In the genomic region with DNA sequence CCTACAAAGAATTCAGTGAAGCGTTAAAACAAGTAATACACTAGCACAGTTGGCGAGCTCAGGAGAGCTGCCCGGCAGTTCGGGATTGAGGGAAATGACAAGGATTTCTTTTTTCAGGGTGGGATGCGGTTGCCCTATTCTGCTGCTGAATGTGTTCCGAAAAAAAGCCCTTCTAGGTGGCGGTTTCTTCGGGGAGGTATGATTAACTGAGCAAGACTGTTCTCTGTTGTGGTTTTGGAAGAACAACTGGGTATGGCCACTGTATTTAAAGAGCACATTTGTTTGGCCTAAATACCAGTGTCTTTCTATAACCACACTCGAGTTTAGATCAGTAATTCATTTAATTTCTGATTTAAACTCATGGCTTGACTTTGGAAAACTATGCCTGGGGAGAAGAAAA, we compare ENCODE assay signal across 28 cellular contexts.
DNase-seq lines count a peak whose midpoint lies in the region; ATAC-seq and TF ChIP-seq lines count a peak whose summit lies in the region.
"Had no signal": no experiment of that assay in that cellular context is flagged by ENCODE, and none has a peak within 500 bp of the region (broad histone marks: within the 10 kb centered on the region; RNA-seq: fewer than 3 reads in every experiment).

No MANE protein-coding gene starts in this region.

- no peak for ATAC-seq in naive thymus-derived CD8-positive, alpha-beta T cell
- ATAC-seq in HG03439 (IDR thresholded peaks at IDR 0.05; ENCODE audit: unreplicated experiment) (no peak), HG03520 (IDR thresholded peaks at IDR 0.05; ENCODE audit: unreplicated experiment) (no peak), HG02884 (IDR thresholded peaks at IDR 0.05; ENCODE audit: unreplicated experiment) (no peak)
- ATAC-seq: effector memory CD8-positive, alpha-beta T cell; HepG2; left lung; stimulated activated effector memory CD8-positive, alpha-beta T cell treated with anti-CD3 and anti-CD28 coated beads, Interleukin-12 subunit alpha, Interleukin-12 subunit beta, amount 100 ng/mL, for 72 hours had no signal

- DNase-seq in LHCN-M2 (ENCODE audit: low read depth) (peak; percentile 43), astrocyte of the cerebellum (ENCODE audit: low read depth) (peak; percentile 88)
- DNase-seq in naive thymus-derived CD8-positive, alpha-beta T cell: no peak
- DNase-seq: activated CD4-positive, CD25-positive, alpha-beta regulatory T cell; activated effector memory CD4-positive, alpha-beta T cell treated with anti-CD3 and anti-CD28 coated beads, Interleukin-2, amount 50 U/mL, for 16 hours; activated naive CD8-positive, alpha-beta T cell treated with anti-CD3 and anti-CD28 coated beads for 36 hours; activated T-cell treated with anti-CD3 and anti-CD28 coated beads, Interleukin-2, amount 50 U/mL, for 24 hours; anterior cingulate cortex; Calu3; DND-41; effector memory CD8-positive, alpha-beta T cell; glutamatergic neuron; left lung; NCI-H1694; nucleus accumbens; sigmoid colon; SK-N-SH; trophoblast cell had no signal

- peaks cover 3% of the 10 kb centered on the region for H3K27me3 Mint-ChIP-seq in nephron (ENCODE audit: low read depth)
- peaks cover 0 to 2% (median 0%) of the 10 kb centered on the region in 5 donors for H3K27me3 Mint-ChIP-seq in naive thymus-derived CD8-positive, alpha-beta T cell
- H3K27me3 Mint-ChIP-seq: activated naive CD8-positive, alpha-beta T cell treated with anti-CD3 and anti-CD28 coated beads for 36 hours; activated T-cell treated with anti-CD3 and anti-CD28 coated beads, Interleukin-2, amount 50 U/mL, for 24 hours; effector memory CD8-positive, alpha-beta T cell; memory B cell had no signal

- H3K36me3 Mint-ChIP-seq in nephron (ENCODE audit: low read depth): no peaks in the 10 kb centered on the region
- H3K36me3 Mint-ChIP-seq in naive thymus-derived CD8-positive, alpha-beta T cell: no peaks in the 10 kb centered on the region
- H3K36me3 Mint-ChIP-seq: activated naive CD8-positive, alpha-beta T cell treated with anti-CD3 and anti-CD28 coated beads for 36 hours; CD14-positive monocyte; memory B cell; stimulated activated effector memory CD8-positive, alpha-beta T cell treated with anti-CD3 and anti-CD28 coated beads, Interleukin-12 subunit alpha, Interleukin-12 subunit beta, amount 100 ng/mL, for 72 hours had no signal

- POLR2A ChIA-PET in naive thymus-derived CD8-positive, alpha-beta T cell (lab: Charles Lee): no interaction called here

- H3K4me1 Mint-ChIP-seq in nephron: peaks cover 36% of the 10 kb centered on the region
- no peaks in the 10 kb centered on the region for H3K4me1 Mint-ChIP-seq in naive thymus-derived CD8-positive, alpha-beta T cell
- H3K4me1 Mint-ChIP-seq: activated naive CD8-positive, alpha-beta T cell treated with anti-CD3 and anti-CD28 coated beads for 36 hours; CD14-positive monocyte; memory B cell; stimulated activated effector memory CD8-positive, alpha-beta T cell treated with anti-CD3 and anti-CD28 coated beads, Interleukin-12 subunit alpha, Interleukin-12 subunit beta, amount 100 ng/mL, for 72 hours had no signal

- TF ChIP-seq CTCF in astrocyte of the cerebellum (IDR thresholded peaks at IDR 0.05; ENCODE audit: low read depth, low read length, missing control alignments) (no peak), nephron (IDR thresholded peaks at IDR 0.05; ENCODE audit: unreplicated experiment in 3 of 3) (no peak)

- H3K4me3 Mint-ChIP-seq in nephron: no peak overlapping the region
- no peak overlapping the region for H3K4me3 Mint-ChIP-seq in naive thymus-derived CD8-positive, alpha-beta T cell
- H3K4me3 Mint-ChIP-seq: activated naive CD8-positive, alpha-beta T cell treated with anti-CD3 and anti-CD28 coated beads for 36 hours; activated T-cell treated with anti-CD3 and anti-CD28 coated beads, Interleukin-2, amount 50 U/mL, for 24 hours; CD14-positive monocyte; effector memory CD8-positive, alpha-beta T cell; memory B cell; stimulated activated effector memory CD8-positive, alpha-beta T cell treated with anti-CD3 and anti-CD28 coated beads, Interleukin-12 subunit alpha, Interleukin-12 subunit beta, amount 100 ng/mL, for 72 hours had no signal

- no peak overlapping the region for H3K4me3 ChIP-seq in astrocyte of the cerebellum (ENCODE audit: low read depth, low read length)
- H3K4me3 ChIP-seq: coronary artery, left lung, prostate gland, sigmoid colon had no signal

- H3K9me3 Mint-ChIP-seq in nephron: no peaks in the 10 kb centered on the region
- peaks cover 0 to 7% (median 0%) of the 10 kb centered on the region in 9 donors for H3K9me3 Mint-ChIP-seq in naive thymus-derived CD8-positive, alpha-beta T cell
- H3K9me3 Mint-ChIP-seq: activated naive CD8-positive, alpha-beta T cell treated with anti-CD3 and anti-CD28 coated beads for 36 hours; memory B cell had no signal

- in situ Hi-C loops in astrocyte of the cerebellum (cut with HindIII; ENCODE audit: low sequenced_read_pairs): no loop called here

- peak overlapping the region in 2 of 3 experiments; percentile 24 to 46 for H3K27ac Mint-ChIP-seq in nephron
- no peak overlapping the region for H3K27ac Mint-ChIP-seq in naive thymus-derived CD8-positive, alpha-beta T cell
- H3K27ac Mint-ChIP-seq: activated naive CD8-positive, alpha-beta T cell treated with anti-CD3 and anti-CD28 coated beads for 36 hours; activated T-cell treated with anti-CD3 and anti-CD28 coated beads, Interleukin-2, amount 50 U/mL, for 24 hours; CD14-positive monocyte; effector memory CD8-positive, alpha-beta T cell; memory B cell; stimulated activated effector memory CD8-positive, alpha-beta T cell treated with anti-CD3 and anti-CD28 coated beads, Interleukin-12 subunit alpha, Interleukin-12 subunit beta, amount 100 ng/mL, for 72 hours had no signal

Comparison
In these comparisons a context has a peak if more than half of its experiments do, and no peak if none do; other contexts are left out.
1. DNase-seq: peak in LHCN-M2 (single experiment) and astrocyte of the cerebellum (single experiment); none in naive thymus-derived CD8-positive, alpha-beta T cell (0 of 10).
2. H3K27ac Mint-ChIP-seq: peak in nephron (2 of 3); none in naive thymus-derived CD8-positive, alpha-beta T cell (0 of 10).